Comparison of ENCODE assay signal across 1 cellular context in genomic region chr11:44842219-44842618, GRCh38.
A peak's percentile ranks its signal among the peaks of the same experiment; 100 is the strongest.
TF ChIP-seq lines count a peak whose summit lies in the region.

No MANE protein-coding gene starts in this region.

TF ChIP-seq in IMR-90, 13 proteins besides CTCF, POLR2A, EP300 and RAD21 (continued from another document):
- TF ChIP-seq ELK1 (IDR thresholded peaks at IDR 0.05; ENCODE audit: borderline replicate concordance, low read depth, low read length) (no peak), BHLHE40 (IDR thresholded peaks at IDR 0.05; ENCODE audit: low read depth, low read length) (peak; percentile 85), CHD1 (IDR thresholded peaks at IDR 0.05; ENCODE audit: low read depth, low read length) (no peak), SMC3 (IDR thresholded peaks at IDR 0.05; ENCODE audit: low read depth, low read length) (0 out of 2 replicates have a peak, but pooled peaks have one; percentile 5)
